ENCODE assay signal across 18 cellular contexts in the genomic region with DNA sequence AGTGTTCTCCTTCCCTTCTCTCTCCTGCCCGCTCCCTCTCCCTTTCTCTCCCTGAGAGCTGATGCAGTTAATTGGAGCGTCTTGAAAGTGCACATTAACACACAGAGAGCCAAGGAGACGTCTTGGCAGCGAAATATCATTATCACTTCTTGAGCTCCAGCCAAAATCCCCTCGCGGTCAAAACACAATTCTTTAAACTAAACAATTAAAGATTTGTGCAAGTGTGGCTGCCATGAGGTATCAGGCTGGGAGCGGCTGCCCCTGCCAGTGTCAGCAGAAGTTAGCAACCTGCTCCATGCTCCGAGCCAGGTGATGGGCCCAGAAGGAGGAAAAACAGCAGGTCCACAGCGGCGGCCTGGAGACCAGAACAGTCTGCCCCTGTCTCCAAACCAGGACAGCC.
DNase-seq lines count a peak whose midpoint lies in the region; ATAC-seq and TF ChIP-seq lines count a peak whose summit lies in the region.
"Had no signal": no experiment of that assay in that cellular context is flagged by ENCODE, and none has a peak within 500 bp of the region (broad histone marks: within the 10 kb centered on the region; RNA-seq: fewer than 3 reads in every experiment).

No MANE protein-coding gene starts in this region.

- H3K9me3 ChIP-seq in A673 (ENCODE audit: low read depth, low read length, poor library complexity, severe bottlenecking) = no peaks in the 10 kb centered on the region
- H3K9me3 ChIP-seq in neural progenitor cell (ENCODE audit: low read depth) = no peaks in the 10 kb centered on the region
- H3K9me3 ChIP-seq in MG63 = no peaks in the 10 kb centered on the region
- H3K9me3 ChIP-seq: SK-N-SH had no signal

- no peaks in the 10 kb centered on the region for H3K27me3 ChIP-seq in A673 (replicated peaks; ENCODE audit: insufficient read depth, low read depth, low read length, poor library complexity)
- peaks cover 20% of the 10 kb centered on the region for H3K27me3 ChIP-seq in neural progenitor cell
- no peaks in the 10 kb centered on the region for H3K27me3 ChIP-seq in MG63

- DNase-seq in A673 (ENCODE audit: low spot score) (peak; percentile 57), DMS79 treated with DMSO at 0.1 percent for 48 hours (lab: John Stamatoyannopoulos, UW) (peak; percentile 63), neural progenitor cell (ENCODE audit: low spot score) (no peak), DMS153 treated with DMSO at 0.1 percent for 48 hours (lab: John Stamatoyannopoulos, UW; ENCODE audit: unreplicated experiment) (no peak), MG63 (no peak), hippocampal formation (lab: John Stamatoyannopoulos, UW) (no peak)
- DNase-seq: CD4-positive, alpha-beta T cell; COR-L47; NCI-H1694; NCI-H2081; NCI-H226; NCI-H510A treated with DMSO at 0.1 percent for 48 hours; NCI-H748 treated with DMSO at 0.1 percent for 48 hours; SIG-M5; SK-N-SH had no signal

- H3K4me1 ChIP-seq in A673 (ENCODE audit: insufficient read depth, low read length, poor library complexity, severe bottlenecking) (peaks cover 25% of the 10 kb centered on the region), neural progenitor cell (peaks cover 33% of the 10 kb centered on the region)

- H2AFZ ChIP-seq in neural progenitor cell (replicated peaks) = no peak overlapping the region

- intact Hi-C loops in A673 (cut with micrococcal nuclease; ENCODE audit: unreplicated experiment) = no loop called here

- TF ChIP-seq CTCF in A673 (conservative IDR thresholded peaks at IDR 0.05; ENCODE audit: low read depth, low read length) (no peak), brain (conservative IDR thresholded peaks at IDR 0.05) (no peak), neural progenitor cell (IDR thresholded peaks at IDR 0.05) (no peak)

- H3K9ac ChIP-seq in neural progenitor cell = no peak overlapping the region
- H3K9ac ChIP-seq: SK-N-SH had no signal

- peaks cover 0 to 12% (median 0%) of the 10 kb centered on the region in 5 experiments for H3K9me3 Mint-ChIP-seq in brain
- no peaks in the 10 kb centered on the region for H3K9me3 Mint-ChIP-seq in neural progenitor cell
- H3K9me3 Mint-ChIP-seq: CD4-positive, alpha-beta T cell; IgD-negative memory B cell had no signal

- CTCF ChIA-PET in A673 (lab: Charles Lee) = interaction anchor here (0.6 kb wide), 1 partner anchor 157 kb away, joined by 3 read pairs; no protein-coding TSS in a partner anchor

- H4K20me1 ChIP-seq in neural progenitor cell (ENCODE audit: low read depth) = peaks cover 7% of the 10 kb centered on the region

- H3K79me2 ChIP-seq in neural progenitor cell (ENCODE audit: low read depth) = no peaks in the 10 kb centered on the region

- H3K36me3 ChIP-seq in A673 (ENCODE audit: insufficient read depth, low read length, poor library complexity, severe bottlenecking) = no peaks in the 10 kb centered on the region
- H3K36me3 ChIP-seq in neural progenitor cell = no peaks in the 10 kb centered on the region
- no peaks in the 10 kb centered on the region for H3K36me3 ChIP-seq in MG63

- H3K27me3 Mint-ChIP-seq in brain = peaks cover 21% of the 10 kb centered on the region
- peaks cover 17% of the 10 kb centered on the region for H3K27me3 Mint-ChIP-seq in neural progenitor cell (ENCODE audit: insufficient read depth, low read depth)

- H3K27ac Mint-ChIP-seq in brain = peak overlapping the region in 4 of 5 experiments; percentile 0 to 74 (median 56)
- H3K27ac Mint-ChIP-seq in neural progenitor cell = peak overlapping the region; percentile 28
- H3K27ac Mint-ChIP-seq: CD4-positive, alpha-beta T cell; IgD-negative memory B cell had no signal

- POLR2A ChIA-PET in A673 (lab: Charles Lee; ENCODE audit: low non-redundant PET) = no interaction called here

- H3K4me3 ChIP-seq in A673 (ENCODE audit: low read depth, low read length, poor library complexity, severe bottlenecking) = no peak overlapping the region
- H3K4me3 ChIP-seq in neural progenitor cell = no peak overlapping the region
- no peak overlapping the region for H3K4me3 ChIP-seq in MG63

- no peak for ATAC-seq in GM19351 (IDR thresholded peaks at IDR 0.05; ENCODE audit: unreplicated experiment)

- peaks cover 63% of the 10 kb centered on the region for H3K4me1 Mint-ChIP-seq in brain
- peaks cover 54% of the 10 kb centered on the region for H3K4me1 Mint-ChIP-seq in neural progenitor cell

- peak overlapping the region in 2 of 5 experiments; percentile 5 to 40 for H3K4me3 Mint-ChIP-seq in brain
- no peak overlapping the region for H3K4me3 Mint-ChIP-seq in neural progenitor cell
- H3K4me3 Mint-ChIP-seq: CD4-positive, alpha-beta T cell; IgD-negative memory B cell had no signal

- H3K36me3 Mint-ChIP-seq in brain (no peaks in the 10 kb centered on the region), neural progenitor cell (no peaks in the 10 kb centered on the region)

- no peak overlapping the region for H3K4me2 ChIP-seq in neural progenitor cell
- H3K4me2 ChIP-seq: SK-N-SH had no signal

- H3K27ac ChIP-seq in A673 (ENCODE audit: low read depth, low read length, poor library complexity, severe bottlenecking) (no peak overlapping the region), neural progenitor cell (no peak overlapping the region)

- H3F3A ChIP-seq in neural progenitor cell (ENCODE audit: low read depth) = peaks cover 43% of the 10 kb centered on the region

- BruUV-seq in A673 (replicated peaks; lab: Mats Ljungman, UMichigan) = no TSS peak

Comparison
In these comparisons a context has a peak if more than half of its experiments do, and no peak if none do; other contexts are left out.
1. DNase-seq: peak in A673 (single experiment) and DMS79 treated with DMSO at 0.1 percent for 48 hours (single experiment); none in neural progenitor cell (single experiment), DMS153 treated with DMSO at 0.1 percent for 48 hours (single experiment), MG63 (single experiment) and hippocampal formation (0 of 2).